Comparison of ENCODE assay signal across 14 cellular contexts in genomic region chr4:114364857-114365256, GRCh38.
DNase-seq lines count a peak whose midpoint lies in the region; ATAC-seq and TF ChIP-seq lines count a peak whose summit lies in the region.
"Had no signal": no experiment of that assay in that cellular context is flagged by ENCODE, and none has a peak within 500 bp of the region (broad histone marks: within the 10 kb centered on the region; RNA-seq: fewer than 3 reads in every experiment).

No MANE protein-coding gene starts in this region.

- intact Hi-C loops in Right ventricle myocardium inferior (cut with DNase I) (no loop called here), cardiac septum (cut with DNase I) (no loop called here)

- H3K27ac Mint-ChIP-seq in chondrocyte (ENCODE audit: unreplicated experiment) (peak overlapping the region; percentile 95), glutamatergic neuron (ENCODE audit: unreplicated experiment) (no peak overlapping the region)

- DNase-seq in Right ventricle myocardium inferior (ENCODE audit: missing footprints): no peak
- DNase-seq in cardiac septum (ENCODE audit: low spot score): no peak
- no peak for DNase-seq in chondrocyte (ENCODE audit: low spot score)
- peak; percentile 49 for DNase-seq in iPS-NIHi7 (ENCODE audit: extremely low spot score)
- no peak for DNase-seq in activated gamma-delta T cell (lab: John Stamatoyannopoulos, UW)
- DNase-seq in glutamatergic neuron: no peak
- DNase-seq in HEK293T (ENCODE audit: extremely low spot score): no peak
- DNase-seq: 8988T; activated naive CD4-positive, alpha-beta T cell treated with anti-CD3 and anti-CD28 coated beads, Interleukin-2, amount 50 U/mL, for 16 hours; GF-D8; MV-4-11; NCI-H526 treated with DMSO at 0.1 percent for 48 hours; thyroid gland had no signal

- H3K4me3 Mint-ChIP-seq in chondrocyte (ENCODE audit: unreplicated experiment) (peak overlapping the region; percentile 61), glutamatergic neuron (ENCODE audit: unreplicated experiment) (no peak overlapping the region)

- H3K36me3 Mint-ChIP-seq in chondrocyte (ENCODE audit: low read depth) (no peaks in the 10 kb centered on the region), glutamatergic neuron (ENCODE audit: unreplicated experiment) (no peaks in the 10 kb centered on the region)

- TF ChIP-seq CTCF in chondrocyte (IDR thresholded peaks at IDR 0.05) (no peak), glutamatergic neuron (IDR thresholded peaks at IDR 0.05; ENCODE audit: partially characterized antibody, unreplicated experiment) (no peak)

- ATAC-seq in Right ventricle myocardium inferior (peak; percentile 42), GM18909 (IDR thresholded peaks at IDR 0.05; ENCODE audit: poor library complexity, unreplicated experiment) (no peak)

- CTCF ChIA-PET in HEK293T (lab: Yijun Ruan, JAX): no interaction called here

- H3K27me3 Mint-ChIP-seq in chondrocyte (ENCODE audit: low read depth): no peaks in the 10 kb centered on the region
- H3K27me3 Mint-ChIP-seq in glutamatergic neuron (ENCODE audit: unreplicated experiment): no peaks in the 10 kb centered on the region

- H3K4me1 Mint-ChIP-seq in chondrocyte (ENCODE audit: low read depth) (peaks cover 66% of the 10 kb centered on the region), glutamatergic neuron (ENCODE audit: low read depth, unreplicated experiment) (no peaks in the 10 kb centered on the region)

- POLR2A ChIA-PET in HEK293T (lab: Yijun Ruan, JAX): no interaction called here

- peaks cover 11% of the 10 kb centered on the region for H3K9me3 Mint-ChIP-seq in chondrocyte (ENCODE audit: low read depth)
- H3K9me3 Mint-ChIP-seq in glutamatergic neuron (ENCODE audit: unreplicated experiment): no peaks in the 10 kb centered on the region

TF ChIP-seq in HEK293T, 16 proteins besides CTCF, POLR2A, EP300 and RAD21:
- no peak for TF ChIP-seq CTBP1 (IDR thresholded peaks at IDR 0.05; ENCODE audit: borderline replicate concordance)
- no peak for TF ChIP-seq HDGF (IDR thresholded peaks at IDR 0.05; ENCODE audit: borderline replicate concordance)
- TF ChIP-seq FOXK2 (IDR thresholded peaks at IDR 0.05): no peak
- no peak for TF ChIP-seq PKNOX1 (IDR thresholded peaks at IDR 0.05)
- no peak for TF ChIP-seq SUZ12 (IDR thresholded peaks at IDR 0.05)
- no peak for TF ChIP-seq ELF4 (IDR thresholded peaks at IDR 0.05)
- no peak for TF ChIP-seq TARDBP (IDR thresholded peaks at IDR 0.05)
- no peak for TF ChIP-seq LEF1 (IDR thresholded peaks at IDR 0.05; ENCODE audit: borderline replicate concordance)
- TF ChIP-seq FOXM1 (IDR thresholded peaks at IDR 0.05; ENCODE audit: borderline replicate concordance): no peak
- no peak for TF ChIP-seq SP1 (IDR thresholded peaks at IDR 0.05)
- no peak for TF ChIP-seq NFRKB (IDR thresholded peaks at IDR 0.05)
- TF ChIP-seq ZNF384 (IDR thresholded peaks at IDR 0.05): no peak
- no peak for TF ChIP-seq ARNT (IDR thresholded peaks at IDR 0.05)
- no peak for TF ChIP-seq L3MBTL2 (conservative IDR thresholded peaks at IDR 0.05)
- no peak for TF ChIP-seq FOXA1 (IDR thresholded peaks at IDR 0.05)
- no peak for TF ChIP-seq BHLHE40 (IDR thresholded peaks at IDR 0.05; ENCODE audit: borderline replicate concordance)
